In genomic region chr2:202406445-202406967, GRCh38 we compare ENCODE assay signal across 17 cellular contexts.
"Had no signal": no experiment of that assay in that cellular context is flagged by ENCODE, and none has a peak within 500 bp of the region (broad histone marks: within the 10 kb centered on the region; RNA-seq: fewer than 3 reads in every experiment).

No MANE protein-coding gene starts in this region.

- H3K9me3 ChIP-seq: gastroesophageal sphincter, heart right ventricle had no signal

- H3K4me2 ChIP-seq: neural progenitor cell had no signal

- H3K4me3 ChIP-seq: gastroesophageal sphincter, heart right ventricle, neural progenitor cell had no signal

- H3K27me3 ChIP-seq: gastroesophageal sphincter, heart right ventricle, neural progenitor cell had no signal

- H3K36me3 ChIP-seq: gastroesophageal sphincter, neural progenitor cell had no signal

- H3K27ac ChIP-seq: gastroesophageal sphincter, heart right ventricle, neural progenitor cell had no signal

- FAIRE-seq: kidney had no signal

- H2AFZ ChIP-seq: neural progenitor cell had no signal

- H3K4me1 ChIP-seq: neural progenitor cell had no signal

- ATAC-seq: activated CD8-positive, alpha-beta T cell treated with anti-CD3 and anti-CD28 coated beads, Interleukin-2, amount 10 ng/mL, durations not matched to agents 7 days and 5 days; gastroesophageal sphincter; naive thymus-derived CD8-positive, alpha-beta T cell; stimulated activated naive CD8-positive, alpha-beta T cell treated with anti-CD3 and anti-CD28 coated beads, Interleukin-15, Interleukin-2, amounts not matched to agents 100 U/mL and 50 U/mL, for 24 hours; T-helper 17 cell had no signal

- H3K9ac ChIP-seq: neural progenitor cell had no signal

- DNase-seq: activated CD4-positive, alpha-beta T cell treated with anti-CD3 and anti-CD28 coated beads, Interleukin-2, amount 10 ng/mL, durations not matched to agents 24 days and 14 days; activated CD8-positive, alpha-beta T cell treated with anti-CD3 and anti-CD28 coated beads, Interleukin-2, amount 10 ng/mL, durations not matched to agents 7 days and 5 days; activated gamma-delta T cell; activated naive CD4-positive, alpha-beta T cell treated with anti-CD3 and anti-CD28 coated beads, Interleukin-2, amount 50 U/mL, for 16 hours; aorta; caudate nucleus; effector CD8-positive, alpha-beta T cell; heart right ventricle; kidney; mammary epithelial cell; naive thymus-derived CD8-positive, alpha-beta T cell; stimulated activated CD4-positive, alpha-beta T cell treated with anti-CD3 and anti-CD28 coated beads, Interleukin-4, amount 100 ng/mL, for 4 hours; stimulated activated naive CD8-positive, alpha-beta T cell treated with anti-CD3 and anti-CD28 coated beads, Interleukin-15, Interleukin-2, amounts not matched to agents 100 U/mL and 50 U/mL, for 24 hours; SW 1271; T-helper 17 cell had no signal
